ENCODE assay signal across 23 cellular contexts in the genomic region with DNA sequence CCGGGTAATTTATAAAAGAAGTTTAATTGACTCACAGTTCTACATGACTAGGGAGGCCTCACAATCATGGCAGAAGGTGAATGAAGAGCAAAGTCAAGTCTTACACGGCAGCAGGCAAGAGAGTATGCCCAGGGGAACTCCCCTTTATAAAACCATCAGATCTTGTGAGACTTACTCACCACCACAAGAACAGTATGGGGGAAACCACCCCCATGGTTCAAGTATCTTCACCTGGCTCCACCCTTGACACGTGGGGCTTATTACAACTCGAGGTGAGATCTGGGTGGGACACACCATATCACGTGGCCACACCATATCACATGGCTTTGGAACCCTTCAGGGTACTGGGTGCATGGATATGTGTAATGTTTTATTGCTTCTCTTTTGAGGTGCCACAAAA. TPM values are rescaled to one million over a fixed set of nuclear protein-coding genes. Genes with fewer than 3 reads are reported as not detected.
DNase-seq lines count a peak whose midpoint lies in the region; ATAC-seq and TF ChIP-seq lines count a peak whose summit lies in the region.
"Had no signal": no experiment of that assay in that cellular context is flagged by ENCODE, and none has a peak within 500 bp of the region (broad histone marks: within the 10 kb centered on the region; RNA-seq: fewer than 3 reads in every experiment).

No MANE protein-coding gene starts in this region.

- TF ChIP-seq CTCF in stomach (IDR thresholded peaks at IDR 0.05): no peak

- no peaks in the 10 kb centered on the region for H3K4me1 Mint-ChIP-seq in stimulated activated naive CD8-positive, alpha-beta T cell treated with anti-CD3 and anti-CD28 coated beads, Interleukin-15, amount 100 ng/mL, for 72 hours
- H3K4me1 Mint-ChIP-seq in CD4-positive, alpha-beta memory T cell: no peaks in the 10 kb centered on the region

- no peaks in the 10 kb centered on the region for H3K9me3 ChIP-seq in stomach
- no peaks in the 10 kb centered on the region for H3K9me3 ChIP-seq in CD4-positive, alpha-beta memory T cell (ENCODE audit: control insufficient read depth in 1 of 2, low read length in 2 of 2)
- H3K9me3 ChIP-seq: MG63 had no signal

- DNase-seq in activated CD4-positive, CD25-positive, alpha-beta regulatory T cell treated with anti-CD3 and anti-CD28 coated beads, Interleukin-2, amount 50 U/mL, for 72 hours: no peak
- DNase-seq in stimulated activated naive CD8-positive, alpha-beta T cell treated with anti-CD3 and anti-CD28 coated beads, Interleukin-15, Interleukin-2, amounts not matched to agents 100 U/mL and 50 U/mL, for 24 hours: no peak
- no peak for DNase-seq in stimulated activated naive CD8-positive, alpha-beta T cell treated with anti-CD3 and anti-CD28 coated beads, Interleukin-15, amount 100 ng/mL, for 72 hours
- DNase-seq in left colon (no peak), stomach (peak; percentile 13)
- no peak for DNase-seq in activated CD8-positive, alpha-beta memory T cell treated with anti-CD3 and anti-CD28 coated beads, Interleukin-2, amount 50 U/mL, for 4 hours
- DNase-seq in CD4-positive, alpha-beta memory T cell: no peak
- DNase-seq: DMS79 treated with DMSO at 0.1 percent for 48 hours; H9; IMR-90; Kasumi-1; MG63; NCI-H1092; NCI-H1436 treated with DMSO at 0.1 percent for 48 hours; NCI-H2081; NCI-H2171 treated with DMSO at 0.1 percent for 48 hours; NCI-H446; NCI-H526 treated with DMSO at 0.1 percent for 48 hours; NK-92 treated with Interleukin-12 subunit alpha and Interleukin-12 subunit beta, amount 100 ng/mL, for 24 hours had no signal

- H3K9me3 Mint-ChIP-seq in stimulated activated naive CD8-positive, alpha-beta T cell treated with anti-CD3 and anti-CD28 coated beads, Interleukin-15, amount 100 ng/mL, for 72 hours: no peaks in the 10 kb centered on the region
- no peaks in the 10 kb centered on the region for H3K9me3 Mint-ChIP-seq in CD4-positive, alpha-beta memory T cell
- H3K9me3 Mint-ChIP-seq: CD14-positive monocyte, H9 had no signal

- peaks cover 0 to 12% (median 9%) of the 10 kb centered on the region in 4 donors for H3K4me1 ChIP-seq in stomach
- no peaks in the 10 kb centered on the region for H3K4me1 ChIP-seq in CD4-positive, alpha-beta memory T cell (ENCODE audit: insufficient read depth, low read length)

- no peaks in the 10 kb centered on the region for H3K27me3 Mint-ChIP-seq in stimulated activated naive CD8-positive, alpha-beta T cell treated with anti-CD3 and anti-CD28 coated beads, Interleukin-15, amount 100 ng/mL, for 72 hours
- H3K27me3 Mint-ChIP-seq in CD4-positive, alpha-beta memory T cell: peaks cover 10 to 12% of the 10 kb centered on the region in 2 donors

- H3K4me3 ChIP-seq in stomach: no peak overlapping the region
- H3K4me3 ChIP-seq in CD4-positive, alpha-beta memory T cell (ENCODE audit: low read length in 2 of 2): no peak overlapping the region
- H3K4me3 ChIP-seq: MG63 had no signal

- whole genome bisulfite sequencing in stomach, 5 donors: 70 to 94% (median 72%) methylated on average over 5 of the region's 5 CpGs

- POLR2A ChIA-PET in CD4-positive, alpha-beta memory T cell (lab: Charles Lee; ENCODE audit: partially characterized antibody): no interaction called here

- no peak for TF ChIP-seq EP300 in stomach (IDR thresholded peaks at IDR 0.05)

- no peaks in the 10 kb centered on the region for H3K27me3 ChIP-seq in stomach
- no peaks in the 10 kb centered on the region for H3K27me3 ChIP-seq in CD4-positive, alpha-beta memory T cell (ENCODE audit: insufficient read depth, low read length)
- H3K27me3 ChIP-seq: MG63 had no signal

- H3K36me3 Mint-ChIP-seq in CD4-positive, alpha-beta memory T cell: no peaks in the 10 kb centered on the region
- H3K36me3 Mint-ChIP-seq: CD14-positive monocyte had no signal

- ATAC-seq in activated CD4-positive, CD25-positive, alpha-beta regulatory T cell treated with anti-CD3 and anti-CD28 coated beads, Interleukin-2, amount 50 U/mL, for 24 hours: peak; percentile 56 to 58
- ATAC-seq in stimulated activated naive CD8-positive, alpha-beta T cell treated with anti-CD3 and anti-CD28 coated beads, Interleukin-15, Interleukin-2, amounts not matched to agents 100 U/mL and 50 U/mL, for 24 hours: peak; percentile 28
- ATAC-seq in stimulated activated naive CD8-positive, alpha-beta T cell treated with anti-CD3 and anti-CD28 coated beads, Interleukin-15, amount 100 ng/mL, for 72 hours: no peak
- ATAC-seq in left colon: peak; percentile 46
- ATAC-seq: Right ventricle myocardium inferior had no signal

- TF ChIP-seq POLR2A in stomach (IDR thresholded peaks at IDR 0.05): no peak

- no peak overlapping the region for H3K27ac ChIP-seq in stomach
- no peak overlapping the region for H3K27ac ChIP-seq in CD4-positive, alpha-beta memory T cell (ENCODE audit: low read depth, low read length)
- H3K27ac ChIP-seq: 22Rv1 had no signal

- intact Hi-C loops in left colon (cut with DNase I, micrococcal nuclease) (no loop called here), stomach (cut with DNase I; ENCODE audit: low total_unique reads) (no loop called here)
- intact Hi-C loops in CD4-positive, alpha-beta memory T cell (cut with micrococcal nuclease): no loop called here

- no peak overlapping the region for H3K4me3 Mint-ChIP-seq in stimulated activated naive CD8-positive, alpha-beta T cell treated with anti-CD3 and anti-CD28 coated beads, Interleukin-15, amount 100 ng/mL, for 72 hours
- no peak overlapping the region for H3K4me3 Mint-ChIP-seq in CD4-positive, alpha-beta memory T cell
- H3K4me3 Mint-ChIP-seq: CD14-positive monocyte, H9 had no signal

- CTCF ChIA-PET in CD4-positive, alpha-beta memory T cell (lab: Charles Lee; ENCODE audit: partially characterized antibody): no interaction called here

- H3K36me3 ChIP-seq in stomach: no peaks in the 10 kb centered on the region
- H3K36me3 ChIP-seq in CD4-positive, alpha-beta memory T cell (ENCODE audit: insufficient read depth, low read length): no peaks in the 10 kb centered on the region
- H3K36me3 ChIP-seq: MG63 had no signal

- H3K27ac Mint-ChIP-seq in stimulated activated naive CD8-positive, alpha-beta T cell treated with anti-CD3 and anti-CD28 coated beads, Interleukin-15, amount 100 ng/mL, for 72 hours: no peak overlapping the region
- H3K27ac Mint-ChIP-seq in CD4-positive, alpha-beta memory T cell: no peak overlapping the region
- H3K27ac Mint-ChIP-seq: CD14-positive monocyte, H9 had no signal

RNA-seq across cellular contexts. Expression of gene ETFBKMT, which starts 33.2 kb away (rescaled TPM):
- total RNA-seq in left colon (1 to 10 TPM; 2.9 to 5.2 TPM), stomach (1 to 10 TPM in 4 of 5 donors, not detected in 1; 1.7 to 5.0 (median 4.8) TPM)
- 1 to 10 TPM; 1.1 to 3.1 (median 2.4) TPM for polyA plus RNA-seq in stomach
- 1 to 10 TPM; 1.5 to 1.8 TPM for total RNA-seq in CD4-positive, alpha-beta memory T cell
- polyA plus RNA-seq in CD4-positive, alpha-beta memory T cell: 1 to 10 TPM; 1.3 to 2.2 TPM

RNA-seq across cellular contexts. Expression of gene DENND5B, which starts 35.3 kb away (rescaled TPM):
- 10 to 100 TPM; 10.5 to 14.4 TPM for total RNA-seq in left colon
- 10 to 100 TPM in 3 of 5 donors, 1 to 10 TPM in 2; 5.8 to 25.2 (median 13.2) TPM for total RNA-seq in stomach
- 1 to 10 TPM; 1.1 to 2.0 (median 1.2) TPM for polyA plus RNA-seq in stomach
- total RNA-seq in CD4-positive, alpha-beta memory T cell: not detected
- polyA plus RNA-seq in CD4-positive, alpha-beta memory T cell: under 1 TPM in 1 of 2 donors, not detected in 1; 0.60 TPM

Comparison
In these comparisons a context has a peak if more than half of its experiments do, and no peak if none do; other contexts are left out.
1. RNA of gene DENND5B, which starts 35.3 kb away (total RNA-seq): 10.5 to 14.4 TPM in left colon and 5.8 to 25.2 TPM in stomach; not detected in CD4-positive, alpha-beta memory T cell; every median in the first group is over 4 times any median in the second.